16 cellular contexts compared by ENCODE assay signal in the genomic region with DNA sequence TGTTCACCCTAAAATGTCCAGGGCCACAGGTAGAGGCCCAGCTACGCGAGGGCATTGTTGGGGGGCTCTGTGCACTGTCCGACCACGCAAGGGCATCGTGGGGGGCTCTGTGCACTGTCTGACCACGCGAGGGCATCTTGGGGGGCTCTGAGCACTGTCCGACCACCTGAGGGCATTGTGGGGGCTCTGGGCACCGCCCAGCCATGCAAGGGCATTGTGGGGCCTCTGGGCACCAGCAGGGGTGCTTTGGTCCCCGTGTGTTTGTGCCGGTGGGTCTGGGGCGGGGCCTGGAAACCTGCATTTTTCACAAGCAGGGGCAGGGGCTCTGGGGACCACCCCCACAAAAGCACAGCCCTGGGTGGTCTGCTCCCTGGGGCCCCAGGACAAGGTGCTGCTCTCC.
"Had no signal": no experiment of that assay in that cellular context is flagged by ENCODE, and none has a peak within 500 bp of the region (broad histone marks: within the 10 kb centered on the region; RNA-seq: fewer than 3 reads in every experiment).

No MANE protein-coding gene starts in this region.

- H3K9me3 ChIP-seq: esophagus muscularis mucosa, gastroesophageal sphincter, neutrophil, stomach had no signal

- H3K27me3 ChIP-seq: esophagus muscularis mucosa, gastroesophageal sphincter, hepatocyte had no signal

- H3K27ac Mint-ChIP-seq: dendritic cell treated with granulocyte-macrophage colony-stimulating factor and Interleukin-4, amounts not matched to agents 40 ng/mL and 50 ng/mL, for 4 days; effector memory CD8-positive, alpha-beta T cell; stimulated activated memory B cell treated with anti-CD40 and anti-IgM and Interleukin-4, amounts not matched to agents 10 μg/mL and 1 μg/mL and 100 μg/mL, for 72 hours; type B pancreatic cell had no signal

- H3K36me3 ChIP-seq: esophagus muscularis mucosa, gastroesophageal sphincter, neutrophil, stomach had no signal

- H3K36me3 Mint-ChIP-seq: naive thymus-derived CD4-positive, alpha-beta T cell; stimulated activated memory B cell treated with anti-CD40 and anti-IgM and Interleukin-4, amounts not matched to agents 10 μg/mL and 1 μg/mL and 100 μg/mL, for 72 hours; type B pancreatic cell had no signal

- H3K4me2 ChIP-seq: hepatocyte had no signal

- H3K27ac ChIP-seq: epithelial cell of prostate, hepatocyte, neutrophil had no signal

- H3K4me3 Mint-ChIP-seq: dendritic cell treated with granulocyte-macrophage colony-stimulating factor and Interleukin-4, amounts not matched to agents 40 ng/mL and 50 ng/mL, for 4 days; effector memory CD8-positive, alpha-beta T cell; naive thymus-derived CD4-positive, alpha-beta T cell; nephron progenitor cell; stimulated activated memory B cell treated with anti-CD40 and anti-IgM and Interleukin-4, amounts not matched to agents 10 μg/mL and 1 μg/mL and 100 μg/mL, for 72 hours; type B pancreatic cell had no signal

- ATAC-seq: effector memory CD8-positive, alpha-beta T cell; gastroesophageal sphincter; naive thymus-derived CD4-positive, alpha-beta T cell had no signal

- H3K4me3 ChIP-seq: esophagus muscularis mucosa, gastroesophageal sphincter, hepatocyte, stomach had no signal

- DNase-seq: effector memory CD8-positive, alpha-beta T cell; kidney; naive thymus-derived CD4-positive, alpha-beta T cell; nephron progenitor cell; posterior cingulate gyrus; stimulated activated CD4-positive, alpha-beta T cell treated with anti-CD3 and anti-CD28 coated beads, Interleukin-4, amount 100 ng/mL, for 1 hour; stimulated activated CD8-positive, alpha-beta memory T cell treated with anti-CD3 and anti-CD28 coated beads, Interleukin-4, amount 100 ng/mL, for 48 hours had no signal

- H3K9me3 Mint-ChIP-seq: dendritic cell treated with granulocyte-macrophage colony-stimulating factor and Interleukin-4, amounts not matched to agents 40 ng/mL and 50 ng/mL, for 4 days; effector memory CD8-positive, alpha-beta T cell; naive thymus-derived CD4-positive, alpha-beta T cell; nephron progenitor cell; stimulated activated memory B cell treated with anti-CD40 and anti-IgM and Interleukin-4, amounts not matched to agents 10 μg/mL and 1 μg/mL and 100 μg/mL, for 72 hours; type B pancreatic cell had no signal

- H2AFZ ChIP-seq: hepatocyte had no signal
